In the genomic region with DNA sequence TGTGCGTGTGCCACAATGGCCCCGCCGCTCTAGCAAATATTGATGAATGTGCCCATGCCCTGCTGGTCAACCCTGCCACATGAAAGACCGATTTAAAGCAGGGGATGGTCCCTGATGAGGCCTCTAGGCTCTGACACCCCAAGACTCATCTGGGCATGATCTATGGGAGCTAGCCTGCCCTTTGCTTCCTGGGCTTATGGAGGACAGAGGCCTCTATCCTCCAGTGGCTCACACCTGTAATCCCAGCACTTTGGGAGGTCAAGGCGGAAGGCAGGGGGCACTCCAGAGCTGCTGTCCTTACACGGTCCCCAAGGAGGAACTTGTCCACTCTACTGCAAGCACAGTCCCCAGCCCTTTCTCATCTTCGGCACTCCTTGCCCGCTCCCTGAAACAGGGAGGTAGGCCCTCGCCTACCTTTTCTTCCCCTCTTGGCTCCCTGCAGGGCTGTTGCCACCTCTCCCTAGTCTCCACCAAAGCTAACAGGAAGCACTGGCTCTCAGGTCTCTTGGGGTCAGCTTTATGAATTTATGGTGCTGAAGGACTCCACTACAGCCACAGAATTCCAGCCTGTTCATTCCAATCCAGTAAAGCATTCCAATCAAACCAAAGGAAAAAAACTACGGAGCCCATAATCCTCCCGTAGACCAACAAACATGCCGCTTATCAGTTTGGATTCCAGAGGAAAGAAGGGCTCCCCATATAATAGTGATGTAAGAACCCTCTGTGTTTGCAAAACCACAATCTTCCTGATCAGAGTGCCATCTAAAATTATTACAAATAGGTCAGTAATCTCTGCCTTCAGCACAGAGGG, we compare ENCODE assay signal across 1 cellular context.
A peak's percentile ranks its signal among the peaks of the same experiment; 100 is the strongest.
TF ChIP-seq lines count a peak whose summit lies in the region.

No MANE protein-coding gene starts in this region.

TF ChIP-seq in HepG2, 621 proteins besides CTCF, POLR2A, EP300 and RAD21 (continued from another document and continues in another):
- TF ChIP-seq, protein P1, sequence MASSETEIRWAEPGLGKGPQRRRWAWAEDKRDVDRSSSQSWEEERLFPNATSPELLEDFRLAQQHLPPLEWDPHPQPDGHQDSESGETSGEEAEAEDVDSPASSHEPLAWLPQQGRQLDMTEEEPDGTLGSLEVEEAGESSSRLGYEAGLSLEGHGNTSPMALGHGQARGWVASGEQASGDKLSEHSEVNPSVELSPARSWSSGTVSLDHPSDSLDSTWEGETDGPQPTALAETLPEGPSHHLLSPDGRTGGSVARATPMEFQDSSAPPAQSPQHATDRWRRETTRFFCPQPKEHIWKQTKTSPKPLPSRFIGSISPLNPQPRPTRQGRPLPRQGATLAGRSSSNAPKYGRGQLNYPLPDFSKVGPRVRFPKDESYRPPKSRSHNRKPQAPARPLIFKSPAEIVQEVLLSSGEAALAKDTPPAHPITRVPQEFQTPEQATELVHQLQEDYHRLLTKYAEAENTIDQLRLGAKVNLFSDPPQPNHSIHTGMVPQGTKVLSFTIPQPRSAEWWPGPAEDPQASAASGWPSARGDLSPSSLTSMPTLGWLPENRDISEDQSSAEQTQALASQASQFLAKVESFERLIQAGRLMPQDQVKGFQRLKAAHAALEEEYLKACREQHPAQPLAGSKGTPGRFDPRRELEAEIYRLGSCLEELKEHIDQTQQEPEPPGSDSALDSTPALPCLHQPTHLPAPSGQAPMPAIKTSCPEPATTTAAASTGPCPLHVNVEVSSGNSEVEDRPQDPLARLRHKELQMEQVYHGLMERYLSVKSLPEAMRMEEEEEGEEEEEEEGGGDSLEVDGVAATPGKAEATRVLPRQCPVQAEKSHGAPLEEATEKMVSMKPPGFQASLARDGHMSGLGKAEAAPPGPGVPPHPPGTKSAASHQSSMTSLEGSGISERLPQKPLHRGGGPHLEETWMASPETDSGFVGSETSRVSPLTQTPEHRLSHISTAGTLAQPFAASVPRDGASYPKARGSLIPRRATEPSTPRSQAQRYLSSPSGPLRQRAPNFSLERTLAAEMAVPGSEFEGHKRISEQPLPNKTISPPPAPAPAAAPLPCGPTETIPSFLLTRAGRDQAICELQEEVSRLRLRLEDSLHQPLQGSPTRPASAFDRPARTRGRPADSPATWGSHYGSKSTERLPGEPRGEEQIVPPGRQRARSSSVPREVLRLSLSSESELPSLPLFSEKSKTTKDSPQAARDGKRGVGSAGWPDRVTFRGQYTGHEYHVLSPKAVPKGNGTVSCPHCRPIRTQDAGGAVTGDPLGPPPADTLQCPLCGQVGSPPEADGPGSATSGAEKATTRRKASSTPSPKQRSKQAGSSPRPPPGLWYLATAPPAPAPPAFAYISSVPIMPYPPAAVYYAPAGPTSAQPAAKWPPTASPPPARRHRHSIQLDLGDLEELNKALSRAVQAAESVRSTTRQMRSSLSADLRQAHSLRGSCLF (CRISPR knock-in tag; IDR thresholded peaks at IDR 0.05; ENCODE audit: borderline replicate concordance), result no peak
- no peak for TF ChIP-seq ZNF558 (CRISPR knock-in tag; IDR thresholded peaks at IDR 0.05; ENCODE audit: borderline replicate concordance)
- peak; percentile 47 for TF ChIP-seq ZFX (CRISPR knock-in tag; IDR thresholded peaks at IDR 0.05; ENCODE audit: low read depth)
- peak; percentile 40; the same call in 1 of the 2 replicates for TF ChIP-seq TAF1 (CRISPR knock-in tag; IDR thresholded peaks at IDR 0.05)
- TF ChIP-seq, protein P2, sequence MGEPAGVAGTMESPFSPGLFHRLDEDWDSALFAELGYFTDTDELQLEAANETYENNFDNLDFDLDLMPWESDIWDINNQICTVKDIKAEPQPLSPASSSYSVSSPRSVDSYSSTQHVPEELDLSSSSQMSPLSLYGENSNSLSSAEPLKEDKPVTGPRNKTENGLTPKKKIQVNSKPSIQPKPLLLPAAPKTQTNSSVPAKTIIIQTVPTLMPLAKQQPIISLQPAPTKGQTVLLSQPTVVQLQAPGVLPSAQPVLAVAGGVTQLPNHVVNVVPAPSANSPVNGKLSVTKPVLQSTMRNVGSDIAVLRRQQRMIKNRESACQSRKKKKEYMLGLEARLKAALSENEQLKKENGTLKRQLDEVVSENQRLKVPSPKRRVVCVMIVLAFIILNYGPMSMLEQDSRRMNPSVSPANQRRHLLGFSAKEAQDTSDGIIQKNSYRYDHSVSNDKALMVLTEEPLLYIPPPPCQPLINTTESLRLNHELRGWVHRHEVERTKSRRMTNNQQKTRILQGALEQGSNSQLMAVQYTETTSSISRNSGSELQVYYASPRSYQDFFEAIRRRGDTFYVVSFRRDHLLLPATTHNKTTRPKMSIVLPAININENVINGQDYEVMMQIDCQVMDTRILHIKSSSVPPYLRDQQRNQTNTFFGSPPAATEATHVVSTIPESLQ (CRISPR knock-in tag; conservative IDR thresholded peaks at IDR 0.05), result no peak
- TF ChIP-seq BHLHE40 (IDR thresholded peaks at IDR 0.05; ENCODE audit: low read length), result no peak
- 0 out of 2 replicates have a peak, but pooled peaks have one; percentile 54 for TF ChIP-seq KDM4B (CRISPR knock-in tag; IDR thresholded peaks at IDR 0.05)
- peak; percentile 18 for TF ChIP-seq ZEB1 (IDR thresholded peaks at IDR 0.05; ENCODE audit: insufficient replicate concordance, low read depth)
- TF ChIP-seq MTA1 (CRISPR knock-in tag; IDR thresholded peaks at IDR 0.05; ENCODE audit: borderline replicate concordance), result no peak; the same call in 1 of the 2 replicates
- TF ChIP-seq, protein P3, sequence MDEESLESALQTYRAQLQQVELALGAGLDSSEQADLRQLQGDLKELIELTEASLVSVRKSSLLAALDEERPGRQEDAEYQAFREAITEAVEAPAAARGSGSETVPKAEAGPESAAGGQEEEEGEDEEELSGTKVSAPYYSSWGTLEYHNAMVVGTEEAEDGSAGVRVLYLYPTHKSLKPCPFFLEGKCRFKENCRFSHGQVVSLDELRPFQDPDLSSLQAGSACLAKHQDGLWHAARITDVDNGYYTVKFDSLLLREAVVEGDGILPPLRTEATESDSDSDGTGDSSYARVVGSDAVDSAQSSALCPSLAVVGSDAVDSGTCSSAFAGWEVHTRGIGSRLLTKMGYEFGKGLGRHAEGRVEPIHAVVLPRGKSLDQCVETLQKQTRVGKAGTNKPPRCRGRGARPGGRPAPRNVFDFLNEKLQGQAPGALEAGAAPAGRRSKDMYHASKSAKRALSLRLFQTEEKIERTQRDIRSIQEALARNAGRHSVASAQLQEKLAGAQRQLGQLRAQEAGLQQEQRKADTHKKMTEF (CRISPR knock-in tag; IDR thresholded peaks at IDR 0.05), result no peak
- TF ChIP-seq, protein P4, sequence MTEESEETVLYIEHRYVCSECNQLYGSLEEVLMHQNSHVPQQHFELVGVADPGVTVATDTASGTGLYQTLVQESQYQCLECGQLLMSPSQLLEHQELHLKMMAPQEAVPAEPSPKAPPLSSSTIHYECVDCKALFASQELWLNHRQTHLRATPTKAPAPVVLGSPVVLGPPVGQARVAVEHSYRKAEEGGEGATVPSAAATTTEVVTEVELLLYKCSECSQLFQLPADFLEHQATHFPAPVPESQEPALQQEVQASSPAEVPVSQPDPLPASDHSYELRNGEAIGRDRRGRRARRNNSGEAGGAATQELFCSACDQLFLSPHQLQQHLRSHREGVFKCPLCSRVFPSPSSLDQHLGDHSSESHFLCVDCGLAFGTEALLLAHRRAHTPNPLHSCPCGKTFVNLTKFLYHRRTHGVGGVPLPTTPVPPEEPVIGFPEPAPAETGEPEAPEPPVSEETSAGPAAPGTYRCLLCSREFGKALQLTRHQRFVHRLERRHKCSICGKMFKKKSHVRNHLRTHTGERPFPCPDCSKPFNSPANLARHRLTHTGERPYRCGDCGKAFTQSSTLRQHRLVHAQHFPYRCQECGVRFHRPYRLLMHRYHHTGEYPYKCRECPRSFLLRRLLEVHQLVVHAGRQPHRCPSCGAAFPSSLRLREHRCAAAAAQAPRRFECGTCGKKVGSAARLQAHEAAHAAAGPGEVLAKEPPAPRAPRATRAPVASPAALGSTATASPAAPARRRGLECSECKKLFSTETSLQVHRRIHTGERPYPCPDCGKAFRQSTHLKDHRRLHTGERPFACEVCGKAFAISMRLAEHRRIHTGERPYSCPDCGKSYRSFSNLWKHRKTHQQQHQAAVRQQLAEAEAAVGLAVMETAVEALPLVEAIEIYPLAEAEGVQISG (CRISPR knock-in tag; IDR thresholded peaks at IDR 0.05), result peak; percentile 24
- TF ChIP-seq ZNF136 (CRISPR knock-in tag; IDR thresholded peaks at IDR 0.05; ENCODE audit: low read depth), result no peak
- TF ChIP-seq RARG (CRISPR knock-in tag; IDR thresholded peaks at IDR 0.05; ENCODE audit: low read depth), result no peak
- no peak for TF ChIP-seq ZNF549 (CRISPR knock-in tag; IDR thresholded peaks at IDR 0.05)
- TF ChIP-seq ZSCAN20 (CRISPR knock-in tag; IDR thresholded peaks at IDR 0.05; ENCODE audit: borderline replicate concordance), result no peak
- TF ChIP-seq, protein P5, sequence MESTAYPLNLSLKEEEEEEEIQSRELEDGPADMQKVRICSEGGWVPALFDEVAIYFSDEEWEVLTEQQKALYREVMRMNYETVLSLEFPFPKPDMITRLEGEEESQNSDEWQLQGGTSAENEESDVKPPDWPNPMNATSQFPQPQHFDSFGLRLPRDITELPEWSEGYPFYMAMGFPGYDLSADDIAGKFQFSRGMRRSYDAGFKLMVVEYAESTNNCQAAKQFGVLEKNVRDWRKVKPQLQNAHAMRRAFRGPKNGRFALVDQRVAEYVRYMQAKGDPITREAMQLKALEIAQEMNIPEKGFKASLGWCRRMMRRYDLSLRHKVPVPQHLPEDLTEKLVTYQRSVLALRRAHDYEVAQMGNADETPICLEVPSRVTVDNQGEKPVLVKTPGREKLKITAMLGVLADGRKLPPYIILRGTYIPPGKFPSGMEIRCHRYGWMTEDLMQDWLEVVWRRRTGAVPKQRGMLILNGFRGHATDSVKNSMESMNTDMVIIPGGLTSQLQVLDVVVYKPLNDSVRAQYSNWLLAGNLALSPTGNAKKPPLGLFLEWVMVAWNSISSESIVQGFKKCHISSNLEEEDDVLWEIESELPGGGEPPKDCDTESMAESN (CRISPR knock-in tag; conservative IDR thresholded peaks at IDR 0.05), result no peak
- TF ChIP-seq ZBTB8A (CRISPR knock-in tag; IDR thresholded peaks at IDR 0.05; ENCODE audit: borderline replicate concordance, low read depth), result no peak
- TF ChIP-seq MAFK (conservative IDR thresholded peaks at IDR 0.05 in 1 of 2, IDR thresholded peaks at IDR 0.05 in 1 of 2; ENCODE audit: low read length in 2 of 2), result no peak
- TF ChIP-seq, protein P6, sequence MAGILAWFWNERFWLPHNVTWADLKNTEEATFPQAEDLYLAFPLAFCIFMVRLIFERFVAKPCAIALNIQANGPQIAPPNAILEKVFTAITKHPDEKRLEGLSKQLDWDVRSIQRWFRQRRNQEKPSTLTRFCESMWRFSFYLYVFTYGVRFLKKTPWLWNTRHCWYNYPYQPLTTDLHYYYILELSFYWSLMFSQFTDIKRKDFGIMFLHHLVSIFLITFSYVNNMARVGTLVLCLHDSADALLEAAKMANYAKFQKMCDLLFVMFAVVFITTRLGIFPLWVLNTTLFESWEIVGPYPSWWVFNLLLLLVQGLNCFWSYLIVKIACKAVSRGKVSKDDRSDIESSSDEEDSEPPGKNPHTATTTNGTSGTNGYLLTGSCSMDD (CRISPR knock-in tag; IDR thresholded peaks at IDR 0.05), result no peak
- TF ChIP-seq FOXA3 (CRISPR knock-in tag; IDR thresholded peaks at IDR 0.05), result peak; percentile 25; the same call in 1 of the 2 replicates
- TF ChIP-seq, protein P7, sequence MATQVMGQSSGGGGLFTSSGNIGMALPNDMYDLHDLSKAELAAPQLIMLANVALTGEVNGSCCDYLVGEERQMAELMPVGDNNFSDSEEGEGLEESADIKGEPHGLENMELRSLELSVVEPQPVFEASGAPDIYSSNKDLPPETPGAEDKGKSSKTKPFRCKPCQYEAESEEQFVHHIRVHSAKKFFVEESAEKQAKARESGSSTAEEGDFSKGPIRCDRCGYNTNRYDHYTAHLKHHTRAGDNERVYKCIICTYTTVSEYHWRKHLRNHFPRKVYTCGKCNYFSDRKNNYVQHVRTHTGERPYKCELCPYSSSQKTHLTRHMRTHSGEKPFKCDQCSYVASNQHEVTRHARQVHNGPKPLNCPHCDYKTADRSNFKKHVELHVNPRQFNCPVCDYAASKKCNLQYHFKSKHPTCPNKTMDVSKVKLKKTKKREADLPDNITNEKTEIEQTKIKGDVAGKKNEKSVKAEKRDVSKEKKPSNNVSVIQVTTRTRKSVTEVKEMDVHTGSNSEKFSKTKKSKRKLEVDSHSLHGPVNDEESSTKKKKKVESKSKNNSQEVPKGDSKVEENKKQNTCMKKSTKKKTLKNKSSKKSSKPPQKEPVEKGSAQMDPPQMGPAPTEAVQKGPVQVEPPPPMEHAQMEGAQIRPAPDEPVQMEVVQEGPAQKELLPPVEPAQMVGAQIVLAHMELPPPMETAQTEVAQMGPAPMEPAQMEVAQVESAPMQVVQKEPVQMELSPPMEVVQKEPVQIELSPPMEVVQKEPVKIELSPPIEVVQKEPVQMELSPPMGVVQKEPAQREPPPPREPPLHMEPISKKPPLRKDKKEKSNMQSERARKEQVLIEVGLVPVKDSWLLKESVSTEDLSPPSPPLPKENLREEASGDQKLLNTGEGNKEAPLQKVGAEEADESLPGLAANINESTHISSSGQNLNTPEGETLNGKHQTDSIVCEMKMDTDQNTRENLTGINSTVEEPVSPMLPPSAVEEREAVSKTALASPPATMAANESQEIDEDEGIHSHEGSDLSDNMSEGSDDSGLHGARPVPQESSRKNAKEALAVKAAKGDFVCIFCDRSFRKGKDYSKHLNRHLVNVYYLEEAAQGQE (IDR thresholded peaks at IDR 0.05; ENCODE audit: borderline replicate concordance in 1 of 2, low read depth in 1 of 2, low read length in 2 of 2), result no peak; a peak in 1 of 4 replicates
- TF ChIP-seq TEAD2 (CRISPR knock-in tag; IDR thresholded peaks at IDR 0.05), result no peak
- no peak for TF ChIP-seq CHCHD3 (CRISPR knock-in tag; IDR thresholded peaks at IDR 0.05)
- TF ChIP-seq ZNF430 (CRISPR knock-in tag; IDR thresholded peaks at IDR 0.05), result peak; percentile 72; the same call in 1 of the 2 replicates
